ENCODE assay signal across 17 cellular contexts in genomic region chr19:16366056-16366432, GRCh38. TPM values are rescaled to one million over a fixed set of nuclear protein-coding genes. Genes with fewer than 3 reads are reported as not detected.
DNase-seq lines count a peak whose midpoint lies in the region; ATAC-seq and TF ChIP-seq lines count a peak whose summit lies in the region.
"Had no signal": no experiment of that assay in that cellular context is flagged by ENCODE, and none has a peak within 500 bp of the region (broad histone marks: within the 10 kb centered on the region; RNA-seq: fewer than 3 reads in every experiment).

No MANE protein-coding gene starts in this region.

- H3K9me3 ChIP-seq in OCI-LY3 (ENCODE audit: insufficient read depth, low read length) (no peaks in the 10 kb centered on the region), upper lobe of right lung (no peaks in the 10 kb centered on the region)
- H3K9me3 ChIP-seq: heart left ventricle, thoracic aorta had no signal

- peaks cover 91% of the 10 kb centered on the region for H4K20me1 ChIP-seq in OCI-LY3 (ENCODE audit: insufficient read depth, low read length)

- intact Hi-C loops in upper lobe of right lung (cut with DNase I): no loop called here

- CTCF ChIA-PET in activated naive CD4-positive, alpha-beta T cell treated with anti-CD3 and anti-CD28 coated beads, Interleukin-2, amount 10 ng/mL, durations not matched to agents 7 days and 5 days (lab: Charles Lee): interaction anchor here (0.6 to 1.7 kb wide), 7 partner anchors 8 to 119 kb away, joined by 3 to 6 read pairs (median 3); no protein-coding TSS in a partner anchor

- no peak overlapping the region for H3K27ac Mint-ChIP-seq in activated naive CD4-positive, alpha-beta T cell treated with anti-CD3 and anti-CD28 coated beads, Interleukin-2, amount 10 ng/mL, durations not matched to agents 7 days and 5 days
- no peak overlapping the region for H3K27ac Mint-ChIP-seq in memory B cell

- peaks cover 17% of the 10 kb centered on the region for H3K27me3 Mint-ChIP-seq in activated naive CD4-positive, alpha-beta T cell treated with anti-CD3 and anti-CD28 coated beads, Interleukin-2, amount 10 ng/mL, durations not matched to agents 7 days and 5 days
- no peaks in the 10 kb centered on the region for H3K27me3 Mint-ChIP-seq in memory B cell
- H3K27me3 Mint-ChIP-seq: central memory CD8-positive, alpha-beta T cell had no signal

- H3K79me2 ChIP-seq in OCI-LY3 (ENCODE audit: low read length): no peaks in the 10 kb centered on the region; the same call in 1 of the 2 replicates

- H3K4me1 ChIP-seq in OCI-LY3 (ENCODE audit: low read length) (peaks cover 57% of the 10 kb centered on the region), upper lobe of right lung (peaks cover 26% of the 10 kb centered on the region)

- H3K27ac ChIP-seq in OCI-LY3 (ENCODE audit: low read length): no peak overlapping the region
- peak overlapping the region; percentile 63 for H3K27ac ChIP-seq in upper lobe of right lung
- H3K27ac ChIP-seq: epithelial cell of prostate had no signal

- no peak overlapping the region for H3K9ac ChIP-seq in OCI-LY3 (ENCODE audit: low read length)

- TF ChIP-seq CTCF in OCI-LY3 (IDR thresholded peaks at IDR 0.05; ENCODE audit: low read depth, low read length): no peak
- no peak for TF ChIP-seq CTCF in upper lobe of right lung (IDR thresholded peaks at IDR 0.05)

- H3K4me3 Mint-ChIP-seq in activated naive CD4-positive, alpha-beta T cell treated with anti-CD3 and anti-CD28 coated beads, Interleukin-2, amount 10 ng/mL, durations not matched to agents 7 days and 5 days: no peak overlapping the region
- peak overlapping the region; percentile 82 for H3K4me3 Mint-ChIP-seq in memory B cell
- H3K4me3 Mint-ChIP-seq: central memory CD8-positive, alpha-beta T cell; nephron had no signal

- peak; percentile 48 for DNase-seq in activated naive CD4-positive, alpha-beta T cell treated with anti-CD3 and anti-CD28 coated beads, Interleukin-2, amount 10 ng/mL, durations not matched to agents 7 days and 5 days
- DNase-seq in activated naive CD4-positive, alpha-beta T cell (lab: John Stamatoyannopoulos, UW): no peak
- no peak for DNase-seq in memory B cell (ENCODE audit: low spot score in 2 of 2)
- no peak for DNase-seq in upper lobe of right lung
- DNase-seq in superior temporal gyrus (ENCODE audit: extremely low spot score): no peak
- no peak for DNase-seq in anterior cingulate cortex (lab: John Stamatoyannopoulos, UW)
- DNase-seq in putamen (ENCODE audit: low spot score): no peak
- DNase-seq: activated CD4-positive, alpha-beta T cell treated with anti-CD3 and anti-CD28 coated beads for 48 hours; activated naive CD4-positive, alpha-beta T cell treated with anti-CD3 and anti-CD28 coated beads for 36 hours; H7; NCI-H1092 had no signal

- peaks cover 9% of the 10 kb centered on the region for H3K36me3 ChIP-seq in OCI-LY3 (replicated peaks; ENCODE audit: low read depth, low read length)
- no peaks in the 10 kb centered on the region for H3K36me3 ChIP-seq in upper lobe of right lung

- no peak overlapping the region for H2AFZ ChIP-seq in OCI-LY3 (ENCODE audit: low read depth, low read length)

- H3K4me3 ChIP-seq in OCI-LY3 (ENCODE audit: low read length): peak overlapping the region; percentile 62
- no peak overlapping the region for H3K4me3 ChIP-seq in upper lobe of right lung
- H3K4me3 ChIP-seq: heart left ventricle had no signal

- H3K4me2 ChIP-seq in OCI-LY3 (ENCODE audit: low read length): peak overlapping the region; percentile 78

- peaks cover 84% of the 10 kb centered on the region for H3K27me3 ChIP-seq in OCI-LY3 (ENCODE audit: low read depth, low read length)
- H3K27me3 ChIP-seq in upper lobe of right lung: no peaks in the 10 kb centered on the region
- H3K27me3 ChIP-seq: heart left ventricle had no signal

- ATAC-seq in memory B cell (ENCODE audit: low read depth) (no peak), upper lobe of right lung (no peak)
- ATAC-seq: heart left ventricle had no signal

- peaks cover 60% of the 10 kb centered on the region for H3K4me1 Mint-ChIP-seq in activated naive CD4-positive, alpha-beta T cell treated with anti-CD3 and anti-CD28 coated beads, Interleukin-2, amount 10 ng/mL, durations not matched to agents 7 days and 5 days
- peaks cover 45% of the 10 kb centered on the region for H3K4me1 Mint-ChIP-seq in memory B cell

- no peaks in the 10 kb centered on the region for H3K9me3 Mint-ChIP-seq in activated naive CD4-positive, alpha-beta T cell treated with anti-CD3 and anti-CD28 coated beads, Interleukin-2, amount 10 ng/mL, durations not matched to agents 7 days and 5 days
- H3K9me3 Mint-ChIP-seq in memory B cell: no peaks in the 10 kb centered on the region
- H3K9me3 Mint-ChIP-seq: activated naive CD4-positive, alpha-beta T cell treated with anti-CD3 and anti-CD28 coated beads for 36 hours; central memory CD8-positive, alpha-beta T cell; nephron had no signal

- H3K36me3 Mint-ChIP-seq in activated naive CD4-positive, alpha-beta T cell treated with anti-CD3 and anti-CD28 coated beads, Interleukin-2, amount 10 ng/mL, durations not matched to agents 7 days and 5 days: peaks cover 26% of the 10 kb centered on the region
- H3K36me3 Mint-ChIP-seq in memory B cell: no peaks in the 10 kb centered on the region

RNA-seq across cellular contexts. Expression of gene KLF2, which starts 41.4 kb away (rescaled TPM):
- 198 TPM for total RNA-seq in upper lobe of right lung
- total RNA-seq: H7 had no signal
